In the genomic region with DNA sequence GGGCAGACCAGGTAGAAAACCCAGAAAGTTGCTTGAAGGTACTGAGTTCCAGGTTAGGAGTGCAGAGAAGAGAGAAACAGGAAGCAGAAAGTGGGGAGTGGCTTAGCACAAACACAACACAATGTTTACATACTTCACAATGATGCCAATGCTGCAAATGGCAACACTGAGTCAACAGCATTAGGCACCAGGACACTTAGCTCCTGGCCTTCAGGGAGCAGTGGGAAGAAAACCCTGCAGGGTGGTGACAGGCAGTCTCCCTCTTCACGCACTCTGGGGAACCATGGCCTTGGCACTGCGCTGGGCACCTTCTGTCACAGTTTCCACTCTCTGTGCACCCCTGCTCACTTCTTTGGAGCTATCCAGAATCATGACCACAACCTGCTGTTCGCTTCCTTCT, we compare ENCODE assay signal across 28 cellular contexts. TPM values are rescaled to one million over a fixed set of nuclear protein-coding genes. Genes with fewer than 3 reads are reported as not detected.
A peak's percentile ranks its signal among the peaks of the same experiment; 100 is the strongest.
DNase-seq lines count a peak whose midpoint lies in the region; FAIRE-seq and TF ChIP-seq lines count a peak whose summit lies in the region.
"Had no signal": no experiment of that assay in that cellular context is flagged by ENCODE, and none has a peak within 500 bp of the region (broad histone marks: within the 10 kb centered on the region; RNA-seq: fewer than 3 reads in every experiment).

No MANE protein-coding gene starts in this region.

- no peak overlapping the region for H3K23ac ChIP-seq in H1 (ENCODE audit: insufficient read length)

- H3K9me3 ChIP-seq in H1 (ENCODE audit: insufficient read depth in 2 of 2, low read depth in 1 of 2, low read length in 1 of 2) (no peaks in the 10 kb centered on the region), transverse colon (no peaks in the 10 kb centered on the region)
- H3K9me3 ChIP-seq: ascending aorta, gastrocnemius medialis, MG63, SK-N-SH, testis had no signal

- H2AFZ ChIP-seq in H1 (ENCODE audit: low read length) = no peak overlapping the region
- H2AFZ ChIP-seq: GM23338 had no signal

- no peak overlapping the region for H3K14ac ChIP-seq in H1 (ENCODE audit: insufficient read length)

- no peak overlapping the region for H3K9ac ChIP-seq in H1 (replicated peaks in 1 of 4; ENCODE audit: extremely low read depth in 1 of 4, low read depth in 3 of 4, low read length in 3 of 4)
- H3K9ac ChIP-seq: BLaER1 treated with 17β-estradiol and CSF1 and Interleukin-3, amounts not matched to agents 10 nM and 100 nM; SK-N-SH had no signal

- in situ Hi-C loops in transverse colon (cut with MboI; ENCODE audit: low pct_ligation_motif_present in 1 of 4, low pct_unique_long_range_greater_than_20kb in 1 of 4, low sequenced_read_pairs in 3 of 4) (no loop called here), GM13977 (cut with MboI; ENCODE audit: low pct_unique_long_range_greater_than_20kb, low sequenced_read_pairs, unreplicated experiment) (no loop called here)

- CTCF ChIA-PET in H1 (lab: Charles Lee; ENCODE audit: partially characterized antibody) = interaction anchor here (1.2 to 1.3 kb wide), 2 partner anchors 9 to 18 kb away, joined by 3 to 4 read pairs; no protein-coding TSS in a partner anchor
- CTCF ChIA-PET in activated CD4-positive, alpha-beta memory T cell treated with anti-CD3 and anti-CD28 coated beads for 36 hours (lab: Charles Lee) = interaction anchor here (1.2 kb wide), 1 partner anchor 41 kb away, joined by 4 read pairs; no protein-coding TSS in a partner anchor

- TF ChIP-seq EP300 in H1 (IDR thresholded peaks at IDR 0.05; ENCODE audit: borderline replicate concordance in 1 of 2, low read depth in 2 of 2, low read length in 2 of 2) (no peak), transverse colon (IDR thresholded peaks at IDR 0.05; ENCODE audit: low read depth) (no peak)

- H3K4me3 ChIP-seq in H1 (ENCODE audit: extremely low read depth in 1 of 4, insufficient read depth in 2 of 4, low read depth in 3 of 4, low read length in 4 of 4) (no peak overlapping the region), transverse colon (no peak overlapping the region), coronary artery (no peak overlapping the region)
- H3K4me3 ChIP-seq: ascending aorta; BLaER1 treated with 17β-estradiol and CSF1 and Interleukin-3, amounts not matched to agents 10 nM and 100 nM; gastrocnemius medialis; GM23338; MG63; testis had no signal

- no peak overlapping the region for H4K5ac ChIP-seq in H1 (ENCODE audit: insufficient read length, low read depth, low read length)

- H3K36me3 ChIP-seq in H1 (ENCODE audit: control insufficient read depth in 2 of 4, insufficient read depth in 4 of 4, low read length in 3 of 4) = no peaks in the 10 kb centered on the region; a peak in 1 of 8 replicates
- H3K36me3 ChIP-seq in transverse colon = no peaks in the 10 kb centered on the region
- H3K36me3 ChIP-seq: ascending aorta; BLaER1 treated with 17β-estradiol and CSF1 and Interleukin-3, amounts not matched to agents 10 nM and 100 nM; gastrocnemius medialis; MG63 had no signal

- no peak overlapping the region for H2BK120ac ChIP-seq in H1 (replicated peaks; ENCODE audit: low read depth, low read length)

- no peak for FAIRE-seq in H1 (lab: Jason Lieb, UNC)
- FAIRE-seq: GM12891 had no signal

- no peak for TF ChIP-seq RAD21 in H1 (IDR thresholded peaks at IDR 0.05 in 1 of 2, conservative IDR thresholded peaks at IDR 0.05 in 1 of 2; ENCODE audit: low read depth in 2 of 2, low read length in 2 of 2)

- no peak overlapping the region for H3K4ac ChIP-seq in H1 (replicated peaks; ENCODE audit: insufficient read length, low read depth, low read length)

- H3K79me1 ChIP-seq in H1 (ENCODE audit: low read depth, low read length) = peaks cover 8% of the 10 kb centered on the region; the same call in 1 of the 2 replicates

- no peak overlapping the region for H3K4me2 ChIP-seq in H1 (ENCODE audit: insufficient read depth in 1 of 2, low read depth in 2 of 2, low read length in 2 of 2)
- H3K4me2 ChIP-seq: BLaER1 treated with 17β-estradiol and CSF1 and Interleukin-3, amounts not matched to agents 10 nM and 100 nM; GM23338; SK-N-SH had no signal

- H2BK20ac ChIP-seq in H1 (ENCODE audit: low read length) = no peak overlapping the region

- DNase-seq in SHP77 (lab: John Stamatoyannopoulos, UW) (peak; percentile 6 to 32), SHP77 treated with DMSO at 0.1 percent for 48 hours (lab: John Stamatoyannopoulos, UW) (no peak), NCI-H345 (lab: John Stamatoyannopoulos, UW) (peak; percentile 65), H1 (ENCODE audit: low read depth in 1 of 2, low spot score in 2 of 2) (no peak), transverse colon (no peak), coronary artery (ENCODE audit: low spot score) (no peak), GM13977 (ENCODE audit: low spot score) (no peak)
- no peak for DNase-seq in activated CD4-positive, alpha-beta memory T cell treated with anti-CD3 and anti-CD28 coated beads for 36 hours
- DNase-seq: ACHN; activated T-cell treated with anti-CD3 and anti-CD28 coated beads, Interleukin-2, amount 50 U/mL, for 4 hours; effector CD4-positive, alpha-beta T cell; gastrocnemius medialis; IMR-90; kidney glomerular epithelial cell; MG63; NCI-H187 treated with DMSO at 0.1 percent for 48 hours; NCI-H526; SK-N-SH; testis had no signal

- TF ChIP-seq POLR2A in H1 (IDR thresholded peaks at IDR 0.05; ENCODE audit: control extremely low read depth in 1 of 2, low read depth in 2 of 2, low read length in 2 of 2) = no peak
- no peak for TF ChIP-seq POLR2A in transverse colon (IDR thresholded peaks at IDR 0.05)

- no peak overlapping the region for H3K27ac Mint-ChIP-seq in activated CD4-positive, alpha-beta memory T cell treated with anti-CD3 and anti-CD28 coated beads for 36 hours
- H3K27ac Mint-ChIP-seq: activated naive CD4-positive, alpha-beta T cell treated with anti-CD3 and anti-CD28 coated beads, Interleukin-2, amount 50 U/mL, for 24 hours; mesothelial cell of epicardium; progenitor cell of endocrine pancreas; stimulated activated memory B cell treated with anti-CD40 and anti-IgM and Interleukin-4, amounts not matched to agents 10 μg/mL and 1 μg/mL and 100 μg/mL, for 72 hours; T-helper 2 cell treated with Interferon-gamma antibody and Interleukin-4, amounts not matched to agents 5 μg/mL and 100 μg/mL, for 36 hours had no signal

- no peaks in the 10 kb centered on the region for H3K23me2 ChIP-seq in H1 (ENCODE audit: low read depth, low read length)

- no peak overlapping the region for H2BK12ac ChIP-seq in H1 (ENCODE audit: low read depth, low read length)

- H3K27me3 ChIP-seq in H1 (replicated peaks in 1 of 4; ENCODE audit: control insufficient read depth in 3 of 4, extremely low read depth in 1 of 4, insufficient read depth in 3 of 4, low read length in 3 of 4) (no peaks in the 10 kb centered on the region), transverse colon (no peaks in the 10 kb centered on the region)
- H3K27me3 ChIP-seq: ascending aorta, MG63, testis had no signal

- H3K36me3 Mint-ChIP-seq in activated CD4-positive, alpha-beta memory T cell treated with anti-CD3 and anti-CD28 coated beads for 36 hours = no peaks in the 10 kb centered on the region
- H3K36me3 Mint-ChIP-seq: activated naive CD4-positive, alpha-beta T cell treated with anti-CD3 and anti-CD28 coated beads, Interleukin-2, amount 50 U/mL, for 24 hours; mesothelial cell of epicardium; stimulated activated memory B cell treated with anti-CD40 and anti-IgM and Interleukin-4, amounts not matched to agents 10 μg/mL and 1 μg/mL and 100 μg/mL, for 72 hours had no signal

- H3K27me3 Mint-ChIP-seq in activated CD4-positive, alpha-beta memory T cell treated with anti-CD3 and anti-CD28 coated beads for 36 hours = peaks cover 17% of the 10 kb centered on the region
- H3K27me3 Mint-ChIP-seq: progenitor cell of endocrine pancreas had no signal

- no peaks in the 10 kb centered on the region for H3K9me3 Mint-ChIP-seq in activated CD4-positive, alpha-beta memory T cell treated with anti-CD3 and anti-CD28 coated beads for 36 hours
- H3K9me3 Mint-ChIP-seq: activated naive CD4-positive, alpha-beta T cell treated with anti-CD3 and anti-CD28 coated beads, Interleukin-2, amount 50 U/mL, for 24 hours; activated T-cell treated with anti-CD3 and anti-CD28 coated beads, Interleukin-2, amount 50 U/mL, for 4 hours; GM23338; mesothelial cell of epicardium; stimulated activated memory B cell treated with anti-CD40 and anti-IgM and Interleukin-4, amounts not matched to agents 10 μg/mL and 1 μg/mL and 100 μg/mL, for 72 hours; T-helper 2 cell treated with Interferon-gamma antibody and Interleukin-4, amounts not matched to agents 5 μg/mL and 100 μg/mL, for 36 hours had no signal

- H3K27ac ChIP-seq in H1 (ENCODE audit: low read depth, low read length) (no peak overlapping the region), transverse colon (peak overlapping the region; percentile 28 to 61 (median 38)), coronary artery (no peak overlapping the region)
- H3K27ac ChIP-seq: ascending aorta; BLaER1 treated with 17β-estradiol and CSF1 and Interleukin-3, amounts not matched to agents 10 nM and 100 nM; gastrocnemius medialis; testis had no signal

- H3K4me3 Mint-ChIP-seq in activated CD4-positive, alpha-beta memory T cell treated with anti-CD3 and anti-CD28 coated beads for 36 hours = no peak overlapping the region
- H3K4me3 Mint-ChIP-seq: activated naive CD4-positive, alpha-beta T cell treated with anti-CD3 and anti-CD28 coated beads, Interleukin-2, amount 50 U/mL, for 24 hours; activated T-cell treated with anti-CD3 and anti-CD28 coated beads, Interleukin-2, amount 50 U/mL, for 4 hours; GM23338; mesothelial cell of epicardium; stimulated activated memory B cell treated with anti-CD40 and anti-IgM and Interleukin-4, amounts not matched to agents 10 μg/mL and 1 μg/mL and 100 μg/mL, for 72 hours; T-helper 2 cell treated with Interferon-gamma antibody and Interleukin-4, amounts not matched to agents 5 μg/mL and 100 μg/mL, for 36 hours had no signal

- H3K4me1 Mint-ChIP-seq in activated CD4-positive, alpha-beta memory T cell treated with anti-CD3 and anti-CD28 coated beads for 36 hours (ENCODE audit: low read depth) = no peaks in the 10 kb centered on the region
- H3K4me1 Mint-ChIP-seq: activated naive CD4-positive, alpha-beta T cell treated with anti-CD3 and anti-CD28 coated beads, Interleukin-2, amount 50 U/mL, for 24 hours; mesothelial cell of epicardium; stimulated activated memory B cell treated with anti-CD40 and anti-IgM and Interleukin-4, amounts not matched to agents 10 μg/mL and 1 μg/mL and 100 μg/mL, for 72 hours had no signal

- no peak overlapping the region for H3K56ac ChIP-seq in H1 (replicated peaks; ENCODE audit: insufficient read length, low read depth, low read length)

- H3K18ac ChIP-seq in H1 (ENCODE audit: extremely low read depth, low read length) = no peak overlapping the region

- POLR2A ChIA-PET in H1 (lab: Charles Lee; ENCODE audit: partially characterized antibody) = interaction anchor here (0.7 to 1.6 kb wide), 2 partner anchors 14 to 43 kb away, joined by 3 to 4 read pairs; no protein-coding TSS in a partner anchor
- POLR2A ChIA-PET in activated CD4-positive, alpha-beta memory T cell treated with anti-CD3 and anti-CD28 coated beads for 36 hours (lab: Charles Lee) = no interaction called here

- H4K20me1 ChIP-seq in H1 (replicated peaks in 1 of 2; ENCODE audit: control insufficient read depth in 1 of 2, insufficient read depth in 2 of 2, low read length in 2 of 2) = no peaks in the 10 kb centered on the region
- H4K20me1 ChIP-seq: BLaER1 treated with 17β-estradiol and CSF1 and Interleukin-3, amounts not matched to agents 10 nM and 100 nM had no signal

- H2BK5ac ChIP-seq in H1 (ENCODE audit: low read depth, low read length) = no peak overlapping the region

- TF ChIP-seq CTCF in H1 (IDR thresholded peaks at IDR 0.05; ENCODE audit: control extremely low read depth in 1 of 3, insufficient read depth in 1 of 3, low read depth in 1 of 3, low read length in 3 of 3) = no peak
- TF ChIP-seq CTCF in transverse colon (IDR thresholded peaks at IDR 0.05) = no peak
- no peak for TF ChIP-seq CTCF in coronary artery (IDR thresholded peaks at IDR 0.05)
- no peak for TF ChIP-seq CTCF in GM13977 (IDR thresholded peaks at IDR 0.05; ENCODE audit: extremely low read depth, insufficient read depth, missing control alignments)

- H2BK15ac ChIP-seq in H1 (ENCODE audit: low read length) = no peak overlapping the region

- H3K4me1 ChIP-seq in H1 (replicated peaks in 1 of 4; ENCODE audit: control insufficient read depth in 3 of 4, insufficient read depth in 4 of 4, low read length in 3 of 4) (peaks cover 0 to 6% (median 0%) of the 10 kb centered on the region in 4 experiments; a peak in 3 of 7 replicates), transverse colon (peaks cover 0 to 12% (median 6%) of the 10 kb centered on the region in 4 donors)
- H3K4me1 ChIP-seq: ascending aorta, gastrocnemius medialis, testis had no signal

- H3K79me2 ChIP-seq in H1 (ENCODE audit: control insufficient read depth in 1 of 2, insufficient read depth in 2 of 2, low read length in 2 of 2) = no peaks in the 10 kb centered on the region; a peak in 1 of 4 replicates

- H4K91ac ChIP-seq in H1 (replicated peaks; ENCODE audit: insufficient read length, low read length) = no peak overlapping the region

- intact Hi-C loops in transverse colon (cut with DNase I; ENCODE audit: low total_unique reads) = no loop called here
- intact Hi-C loops in activated CD4-positive, alpha-beta memory T cell treated with anti-CD3 and anti-CD28 coated beads for 36 hours (cut with micrococcal nuclease) = no loop called here

- 93% methylated on average over 3 of the region's 3 CpGs; no CpG with 5 or more reads in 1 of the 2 experiments for WGBS in H1 (ENCODE audit: extremely low coverage in 1 of 2, insufficient coverage in 1 of 2, insufficient read length in 1 of 2, insufficient replicate concordance in 2 of 2, low coverage in 1 of 2, low lambda C conversion rate in 2 of 2, missing lambda C conversion rate in 1 of 2), 2 experiments
- WGBS in transverse colon (ENCODE audit: low coverage in 1 of 2), 2 donors = 86 to 94% methylated on average over 1 to 3 of the region's 3 CpGs

- H4K8ac ChIP-seq in H1 (ENCODE audit: extremely low read depth, insufficient read depth, low read length) = no peak overlapping the region

- peak overlapping the region; percentile 61; the same call in 1 of the 2 replicates for H2AK5ac ChIP-seq in H1 (ENCODE audit: low read depth, low read length)

RNA-seq across cellular contexts. Expression of gene ICA1, which starts 7.3 kb away (rescaled TPM):
- 36.9 and 37.1 TPM in 2 replicates for total RNA-seq in H1 (2021; fragmentation: NEBNext Ultra II Directional; extraction: Animal tissue kit (Norgen Biotek cat#: 25700))
- 9.4 and 14.9 TPM in 2 replicates for polyA plus RNA-seq in H1 (2011; rRNA removed)
- 20.1 TPM for polyA plus RNA-seq in H1 (2011; cell fraction: cytosol; rRNA removed)
- 32.5 TPM for polyA plus RNA-seq in H1 (2011; cell fraction: nucleus; rRNA removed)
- 30.2 to 43.2 TPM (median 36.3 TPM) in 4 replicates for polyA plus RNA-seq in H1 (2012, experiment 1 of 2)
- polyA plus RNA-seq in H1 (2012, experiment 2 of 2) = 5.6 TPM
- 40.4 TPM for polyA plus RNA-seq in H1 (2013, experiment 1 of 2)
- 37.6 TPM for polyA plus RNA-seq in H1 (2013, experiment 2 of 2)
- 15.7 and 18.4 TPM in 2 replicates for polyA minus RNA-seq in H1 (2011; rRNA and poly(A)+ RNA removed)
- 10.9 TPM for polyA minus RNA-seq in H1 (2011; cell fraction: cytosol; rRNA and poly(A)+ RNA removed)
- 29.2 TPM for polyA minus RNA-seq in H1 (2011; cell fraction: nucleus; rRNA and poly(A)+ RNA removed)
- 10 to 100 TPM; 47.9 to 79.4 (median 54.3) TPM for total RNA-seq in transverse colon
- total RNA-seq in activated CD4-positive, alpha-beta memory T cell treated with anti-CD3 and anti-CD28 coated beads for 36 hours = 1 to 10 TPM; 2.3 to 2.4 TPM
- total RNA-seq: IMR-90 had no signal
- polyA plus RNA-seq: IMR-90 had no signal

Comparison
In these comparisons a context has a peak if more than half of its experiments do, and no peak if none do; other contexts are left out.
1. DNase-seq: peak in SHP77 (2 of 2) and NCI-H345 (single experiment); none in SHP77 treated with DMSO at 0.1 percent for 48 hours (single experiment), H1 (0 of 2), transverse colon (single experiment), activated CD4-positive, alpha-beta memory T cell treated with anti-CD3 and anti-CD28 coated beads for 36 hours (single experiment), coronary artery (single experiment) and GM13977 (single experiment).
2. H3K27ac ChIP-seq: peak in transverse colon (4 of 4); none in H1 (single experiment) and coronary artery (0 of 2).
3. RNA of gene ICA1, which starts 7.3 kb away (total RNA-seq): 47.9 to 79.4 TPM in transverse colon and 36.9 to 37.1 TPM in H1; 2.3 to 2.4 TPM in activated CD4-positive, alpha-beta memory T cell treated with anti-CD3 and anti-CD28 coated beads for 36 hours; every median in the first group is over 10 times any median in the second.